1 cellular context compared by ENCODE assay signal in genomic region chr2:42905341-42906114, GRCh38.
TF ChIP-seq lines count a peak whose summit lies in the region.

No MANE protein-coding gene starts in this region.

TF ChIP-seq in HepG2, 621 proteins besides CTCF, POLR2A, EP300 and RAD21 (continued from another document and continues in another):
- TF ChIP-seq CEBPZ (IDR thresholded peaks at IDR 0.05; ENCODE audit: low read length) = no peak
- TF ChIP-seq NR2F2 (IDR thresholded peaks at IDR 0.05; ENCODE audit: borderline replicate concordance, low read depth) = no peak
- TF ChIP-seq NFE2L1 (CRISPR knock-in tag; IDR thresholded peaks at IDR 0.05; ENCODE audit: borderline replicate concordance) = no peak
- TF ChIP-seq EZH2 (conservative IDR thresholded peaks at IDR 0.05; ENCODE audit: low read depth, low read length) = no peak
- TF ChIP-seq ZNF430 (CRISPR knock-in tag; IDR thresholded peaks at IDR 0.05) = 0 out of 2 replicates have a peak, but pooled peaks have one; percentile 20
- 0 out of 2 replicates have a peak, but pooled peaks have one; percentile 21 for TF ChIP-seq ZNF772 (CRISPR knock-in tag; IDR thresholded peaks at IDR 0.05)
- 0 out of 2 replicates have a peak, but pooled peaks have one; percentile 75 for TF ChIP-seq ZNF691 (CRISPR knock-in tag; IDR thresholded peaks at IDR 0.05; ENCODE audit: borderline replicate concordance, low read depth)
- peak; percentile 47; the same call in 1 of the 2 replicates for TF ChIP-seq ZZZ3 (CRISPR knock-in tag; IDR thresholded peaks at IDR 0.05; ENCODE audit: borderline replicate concordance)
- no peak for TF ChIP-seq TEF (CRISPR knock-in tag; IDR thresholded peaks at IDR 0.05)
- TF ChIP-seq ZNF891 (CRISPR knock-in tag; IDR thresholded peaks at IDR 0.05) = 0 out of 2 replicates have a peak, but pooled peaks have one; percentile 11
- TF ChIP-seq ISX (CRISPR knock-in tag; conservative IDR thresholded peaks at IDR 0.05) = no peak
- TF ChIP-seq BRF2 (CRISPR knock-in tag; IDR thresholded peaks at IDR 0.05) = no peak
- TF ChIP-seq ZNF616 (CRISPR knock-in tag; IDR thresholded peaks at IDR 0.05; ENCODE audit: low read depth) = no peak
- no peak for TF ChIP-seq ATF6 (CRISPR knock-in tag; conservative IDR thresholded peaks at IDR 0.05)
- no peak for TF ChIP-seq IKZF5 (CRISPR knock-in tag; IDR thresholded peaks at IDR 0.05)
- TF ChIP-seq THYN1 (CRISPR knock-in tag; IDR thresholded peaks at IDR 0.05; ENCODE audit: borderline replicate concordance, low read depth) = no peak
- no peak for TF ChIP-seq ZNF766 (CRISPR knock-in tag; IDR thresholded peaks at IDR 0.05; ENCODE audit: borderline replicate concordance)
- TF ChIP-seq ZBTB7B (CRISPR knock-in tag; IDR thresholded peaks at IDR 0.05) = no peak
- no peak for TF ChIP-seq ZNF33A (CRISPR knock-in tag; IDR thresholded peaks at IDR 0.05; ENCODE audit: borderline replicate concordance)
- no peak for TF ChIP-seq ZFX (CRISPR knock-in tag; IDR thresholded peaks at IDR 0.05; ENCODE audit: low read depth)
- no peak for TF ChIP-seq SPEN (CRISPR knock-in tag; IDR thresholded peaks at IDR 0.05; ENCODE audit: low read depth)
- TF ChIP-seq ZBTB2 (CRISPR knock-in tag; IDR thresholded peaks at IDR 0.05; ENCODE audit: low read depth) = no peak
- TF ChIP-seq NFYC (CRISPR knock-in tag; IDR thresholded peaks at IDR 0.05) = no peak
- TF ChIP-seq ZMAT3 (CRISPR knock-in tag; conservative IDR thresholded peaks at IDR 0.05) = no peak
- TF ChIP-seq ZNF280B (CRISPR knock-in tag; IDR thresholded peaks at IDR 0.05; ENCODE audit: borderline replicate concordance) = no peak
- no peak for TF ChIP-seq ZNF136 (CRISPR knock-in tag; IDR thresholded peaks at IDR 0.05; ENCODE audit: low read depth)
- TF ChIP-seq ZNF703 (CRISPR knock-in tag; IDR thresholded peaks at IDR 0.05; ENCODE audit: borderline replicate concordance) = no peak
- TF ChIP-seq KDM5B (CRISPR knock-in tag; IDR thresholded peaks at IDR 0.05; ENCODE audit: borderline replicate concordance) = 0 out of 2 replicates have a peak, but pooled peaks have one; percentile 18
- no peak for TF ChIP-seq ZBTB25 (CRISPR knock-in tag; IDR thresholded peaks at IDR 0.05)
- TF ChIP-seq ERF (CRISPR knock-in tag; IDR thresholded peaks at IDR 0.05) = no peak
- TF ChIP-seq ZNF121 (CRISPR knock-in tag; IDR thresholded peaks at IDR 0.05) = no peak
- TF ChIP-seq UBTF (CRISPR knock-in tag; IDR thresholded peaks at IDR 0.05) = no peak
- TF ChIP-seq ZSCAN25 (CRISPR knock-in tag; IDR thresholded peaks at IDR 0.05) = no peak
- TF ChIP-seq ZNF580 (CRISPR knock-in tag; IDR thresholded peaks at IDR 0.05; ENCODE audit: borderline replicate concordance, low read depth) = 0 out of 2 replicates have a peak, but pooled peaks have one; percentile 8
- TF ChIP-seq MAFF (IDR thresholded peaks at IDR 0.05; ENCODE audit: low read depth, low read length) = no peak
- no peak for TF ChIP-seq MZF1 (CRISPR knock-in tag; IDR thresholded peaks at IDR 0.05; ENCODE audit: borderline replicate concordance)
- peak; percentile 72; the same call in 1 of the 2 replicates for TF ChIP-seq ZNF652 (CRISPR knock-in tag; IDR thresholded peaks at IDR 0.05; ENCODE audit: borderline replicate concordance, low read depth)
- no peak for TF ChIP-seq DMTF1 (CRISPR knock-in tag; IDR thresholded peaks at IDR 0.05)
